In the genomic region with DNA sequence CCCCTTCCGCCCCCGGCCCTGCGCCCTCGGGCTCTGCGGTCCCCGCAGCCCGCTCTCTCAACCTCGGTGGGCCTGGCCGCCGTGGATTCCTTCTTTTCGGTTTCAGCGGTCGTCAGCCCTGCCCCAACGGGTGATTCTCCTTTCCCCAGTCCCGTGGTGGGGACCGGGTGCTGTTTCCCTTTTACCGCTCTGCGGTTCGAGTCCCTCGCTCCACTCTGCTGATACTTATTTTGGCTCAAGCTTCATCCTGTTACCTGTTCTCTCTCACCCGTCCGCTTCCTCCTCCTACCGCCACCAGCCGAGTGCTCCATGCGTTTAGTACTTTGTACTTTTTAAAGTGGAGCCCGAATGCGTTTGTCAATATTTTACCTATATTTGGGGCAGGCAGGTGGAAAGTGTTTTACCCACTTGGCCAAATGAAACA, we compare ENCODE assay signal across 8 cellular contexts. TPM values are rescaled to one million over a fixed set of nuclear protein-coding genes. Genes with fewer than 3 reads are reported as not detected.
DNase-seq lines count a peak whose midpoint lies in the region; ATAC-seq, FAIRE-seq and TF ChIP-seq lines count a peak whose summit lies in the region.

No MANE protein-coding gene starts in this region.

- CTCF ChIA-PET in activated CD4-positive, alpha-beta memory T cell treated with anti-CD3 and anti-CD28 coated beads for 36 hours (lab: Charles Lee): interaction anchor here (0.7 kb wide), 1 partner anchor 100 kb away, joined by 4 read pairs; no protein-coding TSS in a partner anchor

- no peaks in the 10 kb centered on the region for H3K9me3 ChIP-seq in sigmoid colon

- peak; percentile 60 for FAIRE-seq in GM12891 (lab: Jason Lieb, UNC)
- no peak for FAIRE-seq in urothelium cell line (lab: Jason Lieb, UNC)

- H3K36me3 Mint-ChIP-seq in activated CD4-positive, alpha-beta memory T cell treated with anti-CD3 and anti-CD28 coated beads for 36 hours: peaks cover 21% of the 10 kb centered on the region

- no peaks in the 10 kb centered on the region for H3K4me1 ChIP-seq in foreskin keratinocyte
- H3K4me1 ChIP-seq in sigmoid colon: peaks cover 0 to 30% (median 28%) of the 10 kb centered on the region in 4 donors

- H3K27me3 Mint-ChIP-seq in activated CD4-positive, alpha-beta memory T cell treated with anti-CD3 and anti-CD28 coated beads for 36 hours: no peaks in the 10 kb centered on the region

- intact Hi-C loops in activated CD4-positive, alpha-beta memory T cell treated with anti-CD3 and anti-CD28 coated beads for 36 hours (cut with micrococcal nuclease): loop anchor here (5.0 to 10.0 kb wide), 2 partner anchors 854 to 1886 kb away; no protein-coding TSS in a partner anchor
- intact Hi-C loops in sigmoid colon (cut with DNase I): loop anchor here (2.0 to 10.0 kb wide), 9 partner anchors 44 to 1944 kb away; a partner anchor contains a TSS

- H3K9me3 Mint-ChIP-seq in activated CD4-positive, alpha-beta memory T cell treated with anti-CD3 and anti-CD28 coated beads for 36 hours: no peaks in the 10 kb centered on the region

- H3K27ac ChIP-seq in 22Rv1 (peak overlapping the region; percentile 98), foreskin keratinocyte (peak overlapping the region; percentile 77), sigmoid colon (peak overlapping the region; percentile 92 to 99 (median 98))

- H3K4me3 Mint-ChIP-seq in activated CD4-positive, alpha-beta memory T cell treated with anti-CD3 and anti-CD28 coated beads for 36 hours: peak overlapping the region; percentile 83

- peak overlapping the region; percentile 100 for H3K27ac Mint-ChIP-seq in activated CD4-positive, alpha-beta memory T cell treated with anti-CD3 and anti-CD28 coated beads for 36 hours

- peaks cover 3 to 16% (median 12%) of the 10 kb centered on the region in 4 donors for H3K36me3 ChIP-seq in sigmoid colon

- TF ChIP-seq CTCF in 22Rv1 (IDR thresholded peaks at IDR 0.05): no peak
- no peak for TF ChIP-seq CTCF in foreskin keratinocyte (conservative IDR thresholded peaks at IDR 0.05)
- no peak for TF ChIP-seq CTCF in sigmoid colon (IDR thresholded peaks at IDR 0.05)

- H3K4me3 ChIP-seq in sigmoid colon: peak overlapping the region; percentile 67 to 98 (median 84)

- H3K27me3 ChIP-seq in foreskin keratinocyte: no peaks in the 10 kb centered on the region
- H3K27me3 ChIP-seq in sigmoid colon: no peaks in the 10 kb centered on the region

- DNase-seq in GM12891 (ENCODE audit: insufficient read length, low spot score): no peak
- DNase-seq in activated CD4-positive, alpha-beta memory T cell treated with anti-CD3 and anti-CD28 coated beads for 36 hours: no peak
- DNase-seq in foreskin keratinocyte: no peak
- DNase-seq in sigmoid colon: no peak
- DNase-seq in GM19238 (ENCODE audit: insufficient read length, low spot score): no peak
- no peak for DNase-seq in urothelium cell line (ENCODE audit: low spot score)

- H3K4me1 Mint-ChIP-seq in activated CD4-positive, alpha-beta memory T cell treated with anti-CD3 and anti-CD28 coated beads for 36 hours (ENCODE audit: low read depth): peaks cover 47% of the 10 kb centered on the region

- ATAC-seq in HG03442 (IDR thresholded peaks at IDR 0.05; ENCODE audit: unreplicated experiment) (peak; percentile 2), foreskin keratinocyte (no peak)

- WGBS in sigmoid colon, 2 donors: 0% methylated on average over 27 of the region's 27 CpGs

- TF ChIP-seq POLR2A in GM12891 (IDR thresholded peaks at IDR 0.05; ENCODE audit: low read depth, low read length) (no peak), sigmoid colon (IDR thresholded peaks at IDR 0.05) (no peak)

- POLR2A ChIA-PET in activated CD4-positive, alpha-beta memory T cell treated with anti-CD3 and anti-CD28 coated beads for 36 hours (lab: Charles Lee): interaction anchor here (1.0 to 1.5 kb wide), 5 partner anchors 9 to 886 kb away, joined by 3 to 4 read pairs (median 3); a partner anchor contains a TSS

- TF ChIP-seq EP300 in sigmoid colon (IDR thresholded peaks at IDR 0.05): no peak

TF ChIP-seq in GM12891, 5 proteins besides CTCF, POLR2A, EP300 and RAD21:
- TF ChIP-seq TAF1 (IDR thresholded peaks at IDR 0.05; ENCODE audit: low read depth, low read length): no peak
- TF ChIP-seq POU2F2 (IDR thresholded peaks at IDR 0.05; ENCODE audit: low read depth, low read length): no peak
- no peak for TF ChIP-seq SPI1 (IDR thresholded peaks at IDR 0.05; ENCODE audit: low read depth, low read length)
- TF ChIP-seq PAX5 (IDR thresholded peaks at IDR 0.05; ENCODE audit: insufficient read depth, low read length, severe bottlenecking): no peak
- no peak for TF ChIP-seq POLR2AphosphoS5 (IDR thresholded peaks at IDR 0.05; ENCODE audit: low read depth, low read length)

RNA-seq across cellular contexts. Expression of a gene that starts 0.6 kb away (rescaled TPM):
- polyA plus RNA-seq in GM12891 (2012; ENCODE audit: low read depth, missing spikeins): 28.2 TPM
- 10 to 100 TPM; 56.8 to 65.5 TPM for total RNA-seq in activated CD4-positive, alpha-beta memory T cell treated with anti-CD3 and anti-CD28 coated beads for 36 hours
- total RNA-seq in foreskin keratinocyte: 63.0 and 67.9 TPM in 2 replicates
- polyA plus RNA-seq in foreskin keratinocyte: 41.0 and 45.1 TPM in 2 replicates
- total RNA-seq in sigmoid colon: 10 to 100 TPM; 25.3 to 34.3 (median 28.1) TPM
- 10 to 100 TPM; 13.6 to 42.5 (median 13.8) TPM for polyA plus RNA-seq in sigmoid colon

RNA-seq across cellular contexts. Expression of a gene that starts 10.9 kb away (rescaled TPM):
- 15.7 TPM for polyA plus RNA-seq in GM12891 (2012; ENCODE audit: low read depth, missing spikeins)
- 10 to 100 TPM; 13.9 to 15.2 TPM for total RNA-seq in activated CD4-positive, alpha-beta memory T cell treated with anti-CD3 and anti-CD28 coated beads for 36 hours
- total RNA-seq in foreskin keratinocyte (22.4 and 23.7 TPM in 2 replicates), sigmoid colon (10 to 100 TPM in 3 of 4 donors, 1 to 10 TPM in 1; 3.9 to 23.2 (median 13.7) TPM)
- polyA plus RNA-seq in foreskin keratinocyte (18.9 and 21.6 TPM in 2 replicates), sigmoid colon (10 to 100 TPM; 12.4 to 16.0 (median 13.2) TPM)

RNA-seq across cellular contexts. Expression of a gene that starts 18.8 kb away (rescaled TPM):
- polyA plus RNA-seq in GM12891 (2012; ENCODE audit: low read depth, missing spikeins): 0.31 TPM
- under 1 TPM; 0.43 to 0.73 TPM for total RNA-seq in activated CD4-positive, alpha-beta memory T cell treated with anti-CD3 and anti-CD28 coated beads for 36 hours
- total RNA-seq in foreskin keratinocyte (not detected in 2 replicates), sigmoid colon (1 to 10 TPM; 1.5 to 4.4 (median 2.8) TPM)
- polyA plus RNA-seq in foreskin keratinocyte (not detected in 2 replicates), sigmoid colon (1 to 10 TPM; 1.2 to 3.0 (median 1.4) TPM)

RNA-seq across cellular contexts. Expression of a gene that starts 43.5 kb away (rescaled TPM):
- polyA plus RNA-seq in GM12891 (2012; ENCODE audit: low read depth, missing spikeins): 13.9 TPM
- 10 to 100 TPM; 12.9 to 14.1 TPM for total RNA-seq in activated CD4-positive, alpha-beta memory T cell treated with anti-CD3 and anti-CD28 coated beads for 36 hours
- 23.5 and 24.9 TPM in 2 replicates for total RNA-seq in foreskin keratinocyte
- polyA plus RNA-seq in foreskin keratinocyte: 25.2 and 27.0 TPM in 2 replicates
- total RNA-seq in sigmoid colon: 10 to 100 TPM in 3 of 4 donors, 1 to 10 TPM in 1; 8.3 to 14.9 (median 12.8) TPM
- polyA plus RNA-seq in sigmoid colon: 10 to 100 TPM; 14.4 to 18.5 (median 16.3) TPM

RNA-seq across cellular contexts. Expression of a gene that starts 43.9 kb away (rescaled TPM):
- polyA plus RNA-seq in GM12891 (2012; ENCODE audit: low read depth, missing spikeins): 50.1 TPM
- 10 to 100 TPM; 54.9 to 57.2 TPM for total RNA-seq in activated CD4-positive, alpha-beta memory T cell treated with anti-CD3 and anti-CD28 coated beads for 36 hours
- total RNA-seq in foreskin keratinocyte (96.4 and 101 TPM in 2 replicates), sigmoid colon (10 to 100 TPM; 29.1 to 47.8 (median 40.7) TPM)
- polyA plus RNA-seq in foreskin keratinocyte (84.2 and 89.9 TPM in 2 replicates), sigmoid colon (100 to 1,000 TPM in 1 of 3 donors, 10 to 100 TPM in 2; 25.2 to 136 (median 26.8) TPM)
